8 cellular contexts compared by ENCODE assay signal in genomic region chr2:46493241-46493970, GRCh38. TPM values are rescaled to one million over a fixed set of nuclear protein-coding genes. Genes with fewer than 3 reads are reported as not detected.
DNase-seq lines count a peak whose midpoint lies in the region; ATAC-seq and TF ChIP-seq lines count a peak whose summit lies in the region.

No MANE protein-coding gene starts in this region.

- peaks cover 5% of the 10 kb centered on the region for H3K4me1 Mint-ChIP-seq in activated CD8-positive, alpha-beta T cell treated with anti-CD3 and anti-CD28 coated beads for 36 hours (ENCODE audit: low read depth)

- no peaks in the 10 kb centered on the region for H3K9me3 Mint-ChIP-seq in activated CD8-positive, alpha-beta T cell treated with anti-CD3 and anti-CD28 coated beads for 36 hours

- no peak overlapping the region for H3K4me3 ChIP-seq in cardiac muscle cell
- no peak overlapping the region for H3K4me3 ChIP-seq in heart right ventricle

- 40 to 41% methylated on average over 8 of the region's 8 CpGs for WGBS in heart right ventricle, 2 donors

- H3K36me3 ChIP-seq in cardiac muscle cell, result no peaks in the 10 kb centered on the region
- H3K36me3 ChIP-seq in heart right ventricle, result no peaks in the 10 kb centered on the region

- no peak for ATAC-seq in heart right ventricle
- ATAC-seq in HG03064 (IDR thresholded peaks at IDR 0.05; ENCODE audit: low read depth, unreplicated experiment), result peak; percentile 80
- peak; percentile 82 for ATAC-seq in activated CD8-positive, alpha-beta T cell treated with anti-CD3 and anti-CD28 coated beads for 36 hours

- H3K4me1 ChIP-seq in cardiac muscle cell (ENCODE audit: low read depth), result peaks cover 40% of the 10 kb centered on the region
- H3K4me1 ChIP-seq in heart right ventricle, result peaks cover 16 to 46% (median 33%) of the 10 kb centered on the region in 9 donors

- no peak overlapping the region for H3K27ac Mint-ChIP-seq in activated CD8-positive, alpha-beta T cell treated with anti-CD3 and anti-CD28 coated beads for 36 hours

- TF ChIP-seq CTCF in cardiac muscle cell (IDR thresholded peaks at IDR 0.05; ENCODE audit: low read depth, low read length), result no peak
- TF ChIP-seq CTCF in heart right ventricle (IDR thresholded peaks at IDR 0.05), result no peak
- no peak for TF ChIP-seq CTCF in activated CD8-positive, alpha-beta T cell treated with anti-CD3 and anti-CD28 coated beads for 36 hours (IDR thresholded peaks at IDR 0.05)

- CTCF ChIA-PET in activated CD8-positive, alpha-beta T cell treated with anti-CD3 and anti-CD28 coated beads for 36 hours (lab: Charles Lee), result no interaction called here

- no peaks in the 10 kb centered on the region for H3K36me3 Mint-ChIP-seq in activated CD8-positive, alpha-beta T cell treated with anti-CD3 and anti-CD28 coated beads for 36 hours (ENCODE audit: low read depth)

- peak; percentile 24 to 76 for DNase-seq in cardiac muscle cell (ENCODE audit: low read depth in 1 of 2, low spot score in 1 of 2)
- no peak for DNase-seq in heart right ventricle
- peak; percentile 14 for DNase-seq in activated CD8-positive, alpha-beta T cell treated with anti-CD3 and anti-CD28 coated beads for 36 hours
- DNase-seq in putamen (ENCODE audit: low spot score), result peak; percentile 47
- no peak for DNase-seq in NCI-H2196 treated with DMSO at 0.1 percent for 48 hours (lab: John Stamatoyannopoulos, UW; ENCODE audit: unreplicated experiment)
- DNase-seq in occipital lobe (lab: John Stamatoyannopoulos, UW), result no peak
- DNase-seq in NCI-H1092 treated with DMSO at 0.1 percent for 48 hours (lab: John Stamatoyannopoulos, UW), result no peak

- H3K27ac ChIP-seq in cardiac muscle cell, result no peak overlapping the region
- no peak overlapping the region for H3K27ac ChIP-seq in heart right ventricle

- POLR2A ChIA-PET in activated CD8-positive, alpha-beta T cell treated with anti-CD3 and anti-CD28 coated beads for 36 hours (lab: Charles Lee), result no interaction called here

- no peak overlapping the region for H3K4me3 Mint-ChIP-seq in activated CD8-positive, alpha-beta T cell treated with anti-CD3 and anti-CD28 coated beads for 36 hours

- intact Hi-C loops in heart right ventricle (cut with DNase I), result no loop called here
- intact Hi-C loops in activated CD8-positive, alpha-beta T cell treated with anti-CD3 and anti-CD28 coated beads for 36 hours (cut with micrococcal nuclease), result no loop called here

- peaks cover 13% of the 10 kb centered on the region for H3K27me3 ChIP-seq in cardiac muscle cell
- H3K27me3 ChIP-seq in heart right ventricle, result no peaks in the 10 kb centered on the region

- H3K9me3 ChIP-seq in cardiac muscle cell (ENCODE audit: low read depth) (no peaks in the 10 kb centered on the region), heart right ventricle (no peaks in the 10 kb centered on the region)

- peaks cover 2% of the 10 kb centered on the region for H3K27me3 Mint-ChIP-seq in activated CD8-positive, alpha-beta T cell treated with anti-CD3 and anti-CD28 coated beads for 36 hours

RNA-seq across cellular contexts. Expression of gene TMEM247, which starts 14.0 kb away (rescaled TPM):
- not detected in 2 replicates for total RNA-seq in cardiac muscle cell
- polyA plus RNA-seq in cardiac muscle cell, result not detected in 2 replicates
- total RNA-seq in heart right ventricle, result not detected
- polyA plus RNA-seq in heart right ventricle, result not detected
- not detected for total RNA-seq in activated CD8-positive, alpha-beta T cell treated with anti-CD3 and anti-CD28 coated beads for 36 hours
- not detected for total RNA-seq in occipital lobe

RNA-seq across cellular contexts. Expression of gene RHOQ, which starts 48.9 kb away (rescaled TPM):
- total RNA-seq in cardiac muscle cell, result 89.7 and 164 TPM in 2 replicates
- polyA plus RNA-seq in cardiac muscle cell, result 105 and 167 TPM in 2 replicates
- 100 to 1,000 TPM; 364 to 568 (median 413) TPM for total RNA-seq in heart right ventricle
- polyA plus RNA-seq in heart right ventricle, result 100 to 1,000 TPM; 139 to 202 TPM
- total RNA-seq in activated CD8-positive, alpha-beta T cell treated with anti-CD3 and anti-CD28 coated beads for 36 hours, result 10 to 100 TPM; 14.0 to 15.0 TPM
- total RNA-seq in occipital lobe, result 20.4 TPM

RNA-seq across cellular contexts. Expression of gene ATP6V1E2, which starts 49.0 kb away (rescaled TPM):
- total RNA-seq in cardiac muscle cell (6.4 and 9.9 TPM in 2 replicates), heart right ventricle (1 to 10 TPM; 3.9 to 7.8 (median 5.6) TPM), occipital lobe (6.4 TPM)
- polyA plus RNA-seq in cardiac muscle cell (4.6 and 11.9 TPM in 2 replicates), heart right ventricle (1 to 10 TPM; 1.9 to 2.3 TPM)
- total RNA-seq in activated CD8-positive, alpha-beta T cell treated with anti-CD3 and anti-CD28 coated beads for 36 hours, result 1 to 10 TPM; 6.3 to 6.8 TPM

Comparison
In these comparisons a context has a peak if more than half of its experiments do, and no peak if none do; other contexts are left out.
1. DNase-seq: peak in cardiac muscle cell (2 of 2), activated CD8-positive, alpha-beta T cell treated with anti-CD3 and anti-CD28 coated beads for 36 hours (single experiment) and putamen (single experiment); none in heart right ventricle (0 of 2), NCI-H2196 treated with DMSO at 0.1 percent for 48 hours (single experiment), occipital lobe (single experiment) and NCI-H1092 treated with DMSO at 0.1 percent for 48 hours (single experiment).
2. ATAC-seq: peak in HG03064 (single experiment) and activated CD8-positive, alpha-beta T cell treated with anti-CD3 and anti-CD28 coated beads for 36 hours (single experiment); none in heart right ventricle (0 of 8).